In genomic region chr17:2215616-2216364, GRCh38 we compare ENCODE assay signal across 8 cellular contexts.
DNase-seq lines count a peak whose midpoint lies in the region; ATAC-seq and TF ChIP-seq lines count a peak whose summit lies in the region.

No MANE protein-coding gene starts in this region.

- intact Hi-C loops in activated naive CD4-positive, alpha-beta T cell treated with anti-CD3 and anti-CD28 coated beads for 36 hours (cut with micrococcal nuclease), result loop anchor here (1.0 to 5.0 kb wide), 3 partner anchors 8 to 37 kb away; no protein-coding TSS in a partner anchor
- intact Hi-C loops in Right ventricle myocardium superior (cut with DNase I), result no loop called here

- peaks cover 6% of the 10 kb centered on the region for H3K36me3 Mint-ChIP-seq in activated naive CD4-positive, alpha-beta T cell treated with anti-CD3 and anti-CD28 coated beads for 36 hours (ENCODE audit: low read depth)

- DNase-seq in GM10266 (ENCODE audit: extremely low spot score) (peak; percentile 75), HFF-Myc (ENCODE audit: extremely low read depth, low read depth) (peak; percentile 86), Right ventricle myocardium superior (peak; percentile 86), skeletal muscle cell (ENCODE audit: low read depth) (peak; percentile 80), SIG-M5 (lab: John Stamatoyannopoulos, UW) (no peak)
- DNase-seq in activated naive CD4-positive, alpha-beta T cell treated with anti-CD3 and anti-CD28 coated beads for 36 hours, result peak; percentile 86

- H3K27me3 Mint-ChIP-seq in activated naive CD4-positive, alpha-beta T cell treated with anti-CD3 and anti-CD28 coated beads for 36 hours (ENCODE audit: low read depth), result no peaks in the 10 kb centered on the region

- TF ChIP-seq CTCF in GM10266 (IDR thresholded peaks at IDR 0.05; ENCODE audit: control insufficient read depth, insufficient read depth, low read depth, missing control alignments) (no peak), HFF-Myc (IDR thresholded peaks at IDR 0.05; ENCODE audit: low read depth, low read length, missing control alignments) (no peak)

- H3K4me1 Mint-ChIP-seq in activated naive CD4-positive, alpha-beta T cell treated with anti-CD3 and anti-CD28 coated beads for 36 hours (ENCODE audit: low read depth), result peaks cover 52% of the 10 kb centered on the region

- peak overlapping the region; percentile 38 for H3K4me3 ChIP-seq in HFF-Myc (replicated peaks; ENCODE audit: low read depth, low read length)
- peak overlapping the region; percentile 27 for H3K4me3 ChIP-seq in skeletal muscle cell (ENCODE audit: low read depth, low read length)

- TF ChIP-seq POLR2A in Raji (IDR thresholded peaks at IDR 0.05; ENCODE audit: insufficient read depth, low read depth, low read length), result peak; percentile 51; the same call in 1 of the 2 replicates

- H3K27ac Mint-ChIP-seq in activated naive CD4-positive, alpha-beta T cell treated with anti-CD3 and anti-CD28 coated beads for 36 hours, result peak overlapping the region; percentile 94

- H3K4me3 Mint-ChIP-seq in activated naive CD4-positive, alpha-beta T cell treated with anti-CD3 and anti-CD28 coated beads for 36 hours, result peak overlapping the region; percentile 78

- CTCF ChIA-PET in activated naive CD4-positive, alpha-beta T cell treated with anti-CD3 and anti-CD28 coated beads for 36 hours (lab: Charles Lee), result interaction anchor here (1.4 to 4.5 kb wide), 2 partner anchors 8 to 29 kb away, joined by 6 to 23 read pairs; no protein-coding TSS in a partner anchor

- no peaks in the 10 kb centered on the region for H3K9me3 Mint-ChIP-seq in activated naive CD4-positive, alpha-beta T cell treated with anti-CD3 and anti-CD28 coated beads for 36 hours

- peak; percentile 76 for ATAC-seq in Right ventricle myocardium superior (ENCODE audit: poor library complexity)
- no peak for ATAC-seq in HG03520 (IDR thresholded peaks at IDR 0.05; ENCODE audit: unreplicated experiment)
